ENCODE assay signal across 1 cellular context in the genomic region with DNA sequence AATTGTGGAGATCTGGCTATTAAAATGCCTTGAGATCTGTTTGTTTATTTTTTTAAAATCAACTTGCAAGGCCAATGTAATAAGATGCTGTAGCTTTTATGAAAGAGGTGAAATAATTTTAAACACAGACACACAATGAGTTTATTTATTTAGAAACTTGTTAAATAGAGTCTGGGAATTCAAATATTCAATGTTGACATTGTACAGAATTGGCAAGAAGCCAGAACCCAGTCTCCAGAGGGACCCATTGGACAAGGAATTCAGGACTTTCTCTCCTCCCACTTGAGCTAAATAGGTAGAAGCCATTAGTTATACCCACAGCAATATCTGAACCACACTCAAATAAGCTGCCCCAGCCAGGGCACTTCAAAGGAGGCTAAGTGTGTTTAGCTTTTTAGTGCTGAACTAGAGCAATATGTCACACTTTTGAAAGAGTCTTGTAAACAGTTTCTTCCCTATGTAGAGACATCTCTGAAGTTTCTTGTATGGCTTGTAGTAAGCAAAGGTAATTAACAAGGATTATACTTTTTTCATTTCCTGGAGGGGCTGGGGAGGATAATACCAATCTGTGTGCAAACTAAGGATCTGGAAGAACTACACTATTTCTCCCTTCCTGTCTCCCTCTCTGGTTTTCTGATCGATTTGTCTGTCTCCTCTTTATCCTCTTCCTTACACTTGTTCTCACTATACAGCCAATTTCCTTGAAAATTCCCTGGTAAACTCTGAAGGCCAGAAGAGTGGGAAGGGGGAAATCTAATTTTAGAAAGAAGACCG.
TF ChIP-seq lines count a peak whose summit lies in the region.

No MANE protein-coding gene starts in this region.

TF ChIP-seq in HepG2, 621 proteins besides CTCF, POLR2A, EP300 and RAD21 (continued from another document):
- TF ChIP-seq, protein P1, sequence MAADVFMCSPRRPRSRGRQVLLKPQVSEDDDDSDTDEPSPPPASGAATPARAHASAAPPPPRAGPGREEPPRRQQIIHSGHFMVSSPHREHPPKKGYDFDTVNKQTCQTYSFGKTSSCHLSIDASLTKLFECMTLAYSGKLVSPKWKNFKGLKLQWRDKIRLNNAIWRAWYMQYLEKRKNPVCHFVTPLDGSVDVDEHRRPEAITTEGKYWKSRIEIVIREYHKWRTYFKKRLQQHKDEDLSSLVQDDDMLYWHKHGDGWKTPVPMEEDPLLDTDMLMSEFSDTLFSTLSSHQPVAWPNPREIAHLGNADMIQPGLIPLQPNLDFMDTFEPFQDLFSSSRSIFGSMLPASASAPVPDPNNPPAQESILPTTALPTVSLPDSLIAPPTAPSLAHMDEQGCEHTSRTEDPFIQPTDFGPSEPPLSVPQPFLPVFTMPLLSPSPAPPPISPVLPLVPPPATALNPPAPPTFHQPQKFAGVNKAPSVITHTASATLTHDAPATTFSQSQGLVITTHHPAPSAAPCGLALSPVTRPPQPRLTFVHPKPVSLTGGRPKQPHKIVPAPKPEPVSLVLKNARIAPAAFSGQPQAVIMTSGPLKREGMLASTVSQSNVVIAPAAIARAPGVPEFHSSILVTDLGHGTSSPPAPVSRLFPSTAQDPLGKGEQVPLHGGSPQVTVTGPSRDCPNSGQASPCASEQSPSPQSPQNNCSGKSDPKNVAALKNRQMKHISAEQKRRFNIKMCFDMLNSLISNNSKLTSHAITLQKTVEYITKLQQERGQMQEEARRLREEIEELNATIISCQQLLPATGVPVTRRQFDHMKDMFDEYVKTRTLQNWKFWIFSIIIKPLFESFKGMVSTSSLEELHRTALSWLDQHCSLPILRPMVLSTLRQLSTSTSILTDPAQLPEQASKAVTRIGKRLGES (CRISPR knock-in tag; IDR thresholded peaks at IDR 0.05; ENCODE audit: borderline replicate concordance), result no peak
- TF ChIP-seq SMAD1 (CRISPR knock-in tag; IDR thresholded peaks at IDR 0.05; ENCODE audit: borderline replicate concordance, low read depth), result no peak
- TF ChIP-seq ZNF121 (CRISPR knock-in tag; IDR thresholded peaks at IDR 0.05), result no peak
- TF ChIP-seq ZFY (CRISPR knock-in tag; IDR thresholded peaks at IDR 0.05), result no peak
- TF ChIP-seq IKZF4 (CRISPR knock-in tag; IDR thresholded peaks at IDR 0.05; ENCODE audit: borderline replicate concordance, low read depth, not compliant biosample characterization), result no peak
- no peak for TF ChIP-seq TCF7L2 (IDR thresholded peaks at IDR 0.05; ENCODE audit: low read depth, low read length)
- TF ChIP-seq, protein P2, sequence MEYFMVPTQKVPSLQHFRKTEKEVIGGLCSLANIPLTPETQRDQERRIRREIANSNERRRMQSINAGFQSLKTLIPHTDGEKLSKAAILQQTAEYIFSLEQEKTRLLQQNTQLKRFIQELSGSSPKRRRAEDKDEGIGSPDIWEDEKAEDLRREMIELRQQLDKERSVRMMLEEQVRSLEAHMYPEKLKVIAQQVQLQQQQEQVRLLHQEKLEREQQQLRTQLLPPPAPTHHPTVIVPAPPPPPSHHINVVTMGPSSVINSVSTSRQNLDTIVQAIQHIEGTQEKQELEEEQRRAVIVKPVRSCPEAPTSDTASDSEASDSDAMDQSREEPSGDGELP (IDR thresholded peaks at IDR 0.05; ENCODE audit: borderline replicate concordance, low read depth), result no peak
- TF ChIP-seq, protein P3, sequence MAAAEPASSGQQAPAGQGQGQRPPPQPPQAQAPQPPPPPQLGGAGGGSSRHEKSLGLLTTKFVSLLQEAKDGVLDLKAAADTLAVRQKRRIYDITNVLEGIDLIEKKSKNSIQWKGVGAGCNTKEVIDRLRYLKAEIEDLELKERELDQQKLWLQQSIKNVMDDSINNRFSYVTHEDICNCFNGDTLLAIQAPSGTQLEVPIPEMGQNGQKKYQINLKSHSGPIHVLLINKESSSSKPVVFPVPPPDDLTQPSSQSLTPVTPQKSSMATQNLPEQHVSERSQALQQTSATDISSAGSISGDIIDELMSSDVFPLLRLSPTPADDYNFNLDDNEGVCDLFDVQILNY (CRISPR knock-in tag; conservative IDR thresholded peaks at IDR 0.05), result no peak
- TF ChIP-seq, protein P4, sequence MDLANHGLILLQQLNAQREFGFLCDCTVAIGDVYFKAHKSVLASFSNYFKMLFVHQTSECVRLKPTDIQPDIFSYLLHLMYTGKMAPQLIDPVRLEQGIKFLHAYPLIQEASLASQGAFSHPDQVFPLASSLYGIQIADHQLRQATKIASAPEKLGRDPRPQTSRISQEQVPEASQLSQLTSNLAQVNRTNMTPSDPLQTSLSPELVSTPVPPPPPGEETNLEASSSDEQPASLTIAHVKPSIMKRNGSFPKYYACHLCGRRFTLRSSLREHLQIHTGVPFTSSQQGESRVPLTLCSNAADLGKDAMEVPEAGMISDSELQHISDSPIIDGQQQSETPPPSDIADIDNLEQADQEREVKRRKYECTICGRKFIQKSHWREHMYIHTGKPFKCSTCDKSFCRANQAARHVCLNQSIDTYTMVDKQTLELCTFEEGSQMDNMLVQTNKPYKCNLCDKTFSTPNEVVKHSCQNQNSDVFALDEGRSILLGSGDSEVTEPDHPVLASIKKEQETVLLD (CRISPR knock-in tag; IDR thresholded peaks at IDR 0.05; ENCODE audit: low read depth), result no peak
- no peak for TF ChIP-seq ISL2 (CRISPR knock-in tag; IDR thresholded peaks at IDR 0.05)
- TF ChIP-seq HNRNPUL1 (IDR thresholded peaks at IDR 0.05; ENCODE audit: low read depth, low read length), result no peak
- no peak for TF ChIP-seq NBN (conservative IDR thresholded peaks at IDR 0.05)
- no peak for TF ChIP-seq GATAD2A (CRISPR knock-in tag; IDR thresholded peaks at IDR 0.05)
- TF ChIP-seq, protein P5, sequence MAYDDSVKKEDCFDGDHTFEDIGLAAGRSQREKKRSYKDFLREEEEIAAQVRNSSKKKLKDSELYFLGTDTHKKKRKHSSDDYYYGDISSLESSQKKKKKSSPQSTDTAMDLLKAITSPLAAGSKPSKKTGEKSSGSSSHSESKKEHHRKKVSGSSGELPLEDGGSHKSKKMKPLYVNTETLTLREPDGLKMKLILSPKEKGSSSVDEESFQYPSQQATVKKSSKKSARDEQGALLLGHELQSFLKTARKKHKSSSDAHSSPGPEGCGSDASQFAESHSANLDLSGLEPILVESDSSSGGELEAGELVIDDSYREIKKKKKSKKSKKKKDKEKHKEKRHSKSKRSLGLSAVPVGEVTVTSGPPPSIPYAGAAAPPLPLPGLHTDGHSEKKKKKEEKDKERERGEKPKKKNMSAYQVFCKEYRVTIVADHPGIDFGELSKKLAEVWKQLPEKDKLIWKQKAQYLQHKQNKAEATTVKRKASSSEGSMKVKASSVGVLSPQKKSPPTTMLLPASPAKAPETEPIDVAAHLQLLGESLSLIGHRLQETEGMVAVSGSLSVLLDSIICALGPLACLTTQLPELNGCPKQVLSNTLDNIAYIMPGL (CRISPR knock-in tag; IDR thresholded peaks at IDR 0.05; ENCODE audit: borderline replicate concordance in 1 of 2, low read depth in 1 of 2), result no peak
- no peak for TF ChIP-seq PRPF4 (IDR thresholded peaks at IDR 0.05; ENCODE audit: low read depth, low read length, poor library complexity, severe bottlenecking)
- TF ChIP-seq STAG1 (CRISPR knock-in tag; IDR thresholded peaks at IDR 0.05), result no peak
- no peak for TF ChIP-seq ARNT (IDR thresholded peaks at IDR 0.05)
